ENCODE assay signal across 1 cellular context in the genomic region with DNA sequence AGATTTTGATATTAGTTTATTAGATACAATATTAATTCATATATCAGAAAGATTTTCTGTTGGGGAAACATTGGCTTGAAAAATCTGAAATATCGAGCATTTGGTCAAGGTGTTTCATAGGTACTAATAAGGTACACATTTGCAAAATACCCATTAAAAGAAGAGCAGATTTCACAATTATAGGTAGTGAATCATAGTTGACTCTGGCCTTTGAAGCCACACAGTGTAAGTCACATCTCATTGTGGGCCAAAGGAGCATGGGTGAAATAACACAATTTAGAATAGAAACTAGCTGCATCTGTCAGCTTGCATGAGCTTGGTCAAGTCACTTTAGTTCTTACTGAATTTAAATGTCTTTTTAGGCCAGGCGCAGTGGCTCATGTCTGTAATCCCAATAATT.
A peak's percentile ranks its signal among the peaks of the same experiment; 100 is the strongest.
TF ChIP-seq lines count a peak whose summit lies in the region.

No MANE protein-coding gene starts in this region.

TF ChIP-seq in HepG2, 621 proteins besides CTCF, POLR2A, EP300 and RAD21:
- no peak for TF ChIP-seq HNRNPUL1 (IDR thresholded peaks at IDR 0.05; ENCODE audit: low read depth, low read length)
- no peak for TF ChIP-seq ZIK1 (CRISPR knock-in tag; IDR thresholded peaks at IDR 0.05; ENCODE audit: borderline replicate concordance, low read depth)
- TF ChIP-seq SMC3 (IDR thresholded peaks at IDR 0.05; ENCODE audit: low read length): 0 out of 2 replicates have a peak, but pooled peaks have one; percentile 11
- TF ChIP-seq ZNF530 (CRISPR knock-in tag; IDR thresholded peaks at IDR 0.05; ENCODE audit: low read depth): no peak
- peak; percentile 38; the same call in 1 of the 2 replicates for TF ChIP-seq CEBPG (CRISPR knock-in tag; IDR thresholded peaks at IDR 0.05)
- TF ChIP-seq ZFP62 (CRISPR knock-in tag; IDR thresholded peaks at IDR 0.05): no peak
- TF ChIP-seq FOXK1 (CRISPR knock-in tag; IDR thresholded peaks at IDR 0.05; ENCODE audit: borderline replicate concordance, low read depth): no peak
- TF ChIP-seq ARID3A (IDR thresholded peaks at IDR 0.05; ENCODE audit: low read depth, low read length): peak; percentile 38; the same call in 1 of the 2 replicates
- TF ChIP-seq ZNF251 (CRISPR knock-in tag; IDR thresholded peaks at IDR 0.05): no peak
- no peak for TF ChIP-seq ARNTL (CRISPR knock-in tag; IDR thresholded peaks at IDR 0.05)
- peak; percentile 77; the same call in 1 of the 2 replicates for TF ChIP-seq CEBPB (IDR thresholded peaks at IDR 0.05; ENCODE audit: borderline replicate concordance, low read depth, low read length)
- peak; percentile 56 for TF ChIP-seq SAP130 (CRISPR knock-in tag; IDR thresholded peaks at IDR 0.05; ENCODE audit: low read depth)
- TF ChIP-seq FOSL2 (CRISPR knock-in tag; IDR thresholded peaks at IDR 0.05): peak; percentile 62
- no peak for TF ChIP-seq ZNF572 (CRISPR knock-in tag; IDR thresholded peaks at IDR 0.05)
TF ChIP-seq in HepG2: peak in this region for 6.
